In genomic region chr1:218518341-218518740, GRCh38 we compare ENCODE assay signal across 22 cellular contexts.
"Had no signal": no experiment of that assay in that cellular context is flagged by ENCODE, and none has a peak within 500 bp of the region (broad histone marks: within the 10 kb centered on the region; RNA-seq: fewer than 3 reads in every experiment).

No MANE protein-coding gene starts in this region.

- ATAC-seq: esophagus mucosa; gastrocnemius medialis; left lobe of liver; natural killer cell; stimulated activated naive B cell treated with anti-CD40 and anti-IgM and Interleukin-4, amounts not matched to agents 10 μg/mL and 1 μg/mL and 100 μg/mL, for 72 hours; upper lobe of right lung had no signal

- H3K27ac ChIP-seq: dorsolateral prefrontal cortex, epithelial cell of prostate, gastrocnemius medialis, parathyroid adenoma, sigmoid colon, skin epidermis, spleen, thoracic aorta, tibial nerve, upper lobe of right lung, uterus had no signal

- H3K27me3 ChIP-seq: gastrocnemius medialis, sigmoid colon, tibial nerve, upper lobe of right lung, uterus had no signal

- DNase-seq: dorsolateral prefrontal cortex; effector CD8-positive, alpha-beta T cell; endodermal cell; foreskin fibroblast; gastrocnemius medialis; head of caudate nucleus; kidney; natural killer cell; sigmoid colon; spleen; stimulated activated CD4-positive, alpha-beta T cell treated with anti-CD3 and anti-CD28 coated beads, Interleukin-2, amount 100 ng/mL, for 48 hours; stimulated activated naive B cell treated with anti-CD40 and anti-IgM and Interleukin-4, amounts not matched to agents 10 μg/mL and 1 μg/mL and 100 μg/mL, for 72 hours; upper lobe of right lung; uterus had no signal

- H2AFZ ChIP-seq: parathyroid adenoma had no signal

- H3K36me3 ChIP-seq: gastrocnemius medialis, sigmoid colon, spleen, thoracic aorta, tibial nerve, upper lobe of right lung, uterus had no signal

- H3K4me1 ChIP-seq: parathyroid adenoma, sigmoid colon, spleen, tibial nerve, upper lobe of right lung, uterus had no signal

- H3K4me3 ChIP-seq: dorsolateral prefrontal cortex, gastrocnemius medialis, lung, sigmoid colon, skin epidermis, spleen, thoracic aorta, tibial nerve, upper lobe of right lung, uterus had no signal

- H3K9me3 ChIP-seq: gastrocnemius medialis, sigmoid colon, spleen, thoracic aorta, tibial nerve, upper lobe of right lung, uterus had no signal

- H3K9ac ChIP-seq: parathyroid adenoma had no signal
